6 cellular contexts compared by ENCODE assay signal in the genomic region with DNA sequence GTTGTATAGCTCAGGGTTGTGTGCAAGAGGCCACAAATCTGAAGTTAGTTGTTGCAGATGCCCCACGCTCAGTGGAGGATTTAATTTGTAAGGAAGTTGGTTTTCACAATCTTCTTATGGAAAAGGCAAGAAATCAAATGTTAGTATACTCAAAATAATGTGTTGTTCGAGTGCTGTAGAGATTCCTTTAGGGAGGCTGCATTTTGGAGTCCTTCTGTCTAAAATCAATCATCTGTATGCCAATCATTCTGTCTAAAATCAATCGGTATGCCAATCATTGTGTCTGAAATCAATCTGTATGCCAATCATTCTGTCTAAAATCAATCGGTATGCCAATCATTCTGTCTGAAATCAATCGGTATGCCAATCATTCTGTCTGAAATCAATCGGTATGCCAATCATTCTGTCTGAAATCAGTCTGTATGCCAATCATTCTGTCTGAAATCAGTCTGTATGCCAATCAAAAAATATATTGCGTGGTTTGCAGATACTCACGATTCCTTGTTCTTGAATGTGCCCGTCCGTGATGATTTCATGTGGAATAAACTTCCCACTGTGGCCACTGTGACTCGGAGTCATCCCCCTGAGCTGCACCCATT. TPM values are rescaled to one million over a fixed set of nuclear protein-coding genes. Genes with fewer than 3 reads are reported as not detected.
"Had no signal": no experiment of that assay in that cellular context is flagged by ENCODE, and none has a peak within 500 bp of the region (broad histone marks: within the 10 kb centered on the region; RNA-seq: fewer than 3 reads in every experiment).

No MANE protein-coding gene starts in this region.

RNA-seq across cellular contexts. Expression of gene VIPR2, which starts 19.1 kb away (rescaled TPM):
- total RNA-seq: HepG2, HT-29, HT1080, IMR-90 had no signal
- polyA plus RNA-seq: HepG2, IgD-negative memory B cell, IMR-90, K562 had no signal
